1 cellular context compared by ENCODE assay signal in genomic region chr20:3106658-3107463, GRCh38.
TF ChIP-seq lines count a peak whose summit lies in the region.

No MANE protein-coding gene starts in this region.

TF ChIP-seq in HepG2, 621 proteins besides CTCF, POLR2A, EP300 and RAD21 (continues in another document):
- TF ChIP-seq IRF2 (CRISPR knock-in tag; IDR thresholded peaks at IDR 0.05): no peak
- peak; percentile 2 for TF ChIP-seq CBX1 (IDR thresholded peaks at IDR 0.05; ENCODE audit: low read depth)
- 0 out of 2 replicates have a peak, but pooled peaks have one; percentile 71 for TF ChIP-seq ZNF839 (CRISPR knock-in tag; IDR thresholded peaks at IDR 0.05; ENCODE audit: borderline replicate concordance)
- TF ChIP-seq IRF1 (CRISPR knock-in tag; IDR thresholded peaks at IDR 0.05; ENCODE audit: low read depth): no peak
- no peak for TF ChIP-seq HNRNPUL1 (IDR thresholded peaks at IDR 0.05; ENCODE audit: low read depth, low read length)
- peak; percentile 81; the same call in 1 of the 2 replicates for TF ChIP-seq NCOA2 (CRISPR knock-in tag; IDR thresholded peaks at IDR 0.05)
- peak; percentile 84; the same call in 1 of the 2 replicates for TF ChIP-seq BORCS8-MEF2B (CRISPR knock-in tag; IDR thresholded peaks at IDR 0.05)
- TF ChIP-seq KLF6 (CRISPR knock-in tag; IDR thresholded peaks at IDR 0.05): no peak
- peak; percentile 42 for TF ChIP-seq GABPB1 (CRISPR knock-in tag; IDR thresholded peaks at IDR 0.05)
- TF ChIP-seq DPF2 (CRISPR knock-in tag; IDR thresholded peaks at IDR 0.05; ENCODE audit: borderline replicate concordance, low read depth): peak; percentile 80; the same call in 1 of the 2 replicates
- peak; percentile 84 for TF ChIP-seq ZMYM3 (CRISPR knock-in tag; IDR thresholded peaks at IDR 0.05)
- 0 out of 2 replicates have a peak, but pooled peaks have one; percentile 69 for TF ChIP-seq ISL2 (CRISPR knock-in tag; IDR thresholded peaks at IDR 0.05)
- no peak for TF ChIP-seq ZNF563 (CRISPR knock-in tag; IDR thresholded peaks at IDR 0.05)
- TF ChIP-seq SIX4 (CRISPR knock-in tag; IDR thresholded peaks at IDR 0.05): peak; percentile 66; the same call in 1 of the 2 replicates
- peak; percentile 82; the same call in 1 of the 2 replicates for TF ChIP-seq NFKB2 (CRISPR knock-in tag; IDR thresholded peaks at IDR 0.05; ENCODE audit: borderline replicate concordance)
- TF ChIP-seq MYNN (CRISPR knock-in tag; IDR thresholded peaks at IDR 0.05; ENCODE audit: low read depth): no peak
- TF ChIP-seq FLYWCH1 (CRISPR knock-in tag; IDR thresholded peaks at IDR 0.05): no peak
- no peak for TF ChIP-seq TAF15 (IDR thresholded peaks at IDR 0.05; ENCODE audit: low read depth, low read length, poor library complexity, severe bottlenecking)
- no peak for TF ChIP-seq SP140L (CRISPR knock-in tag; IDR thresholded peaks at IDR 0.05; ENCODE audit: borderline replicate concordance)
- peak; percentile 68 for TF ChIP-seq ZNF574 (CRISPR knock-in tag; IDR thresholded peaks at IDR 0.05)
- no peak for TF ChIP-seq HDAC6 (IDR thresholded peaks at IDR 0.05; ENCODE audit: low read depth, low read length)
- TF ChIP-seq ZNF589 (CRISPR knock-in tag; conservative IDR thresholded peaks at IDR 0.05): no peak
- peak; percentile 60 for TF ChIP-seq HOMEZ (CRISPR knock-in tag; IDR thresholded peaks at IDR 0.05; ENCODE audit: low read depth)
- TF ChIP-seq NR2F2 (IDR thresholded peaks at IDR 0.05; ENCODE audit: borderline replicate concordance, low read depth): peak; percentile 93
- TF ChIP-seq ARID4A (CRISPR knock-in tag; IDR thresholded peaks at IDR 0.05; ENCODE audit: borderline replicate concordance): peak; percentile 66; the same call in 1 of the 2 replicates
- TF ChIP-seq TERF1 (CRISPR knock-in tag; IDR thresholded peaks at IDR 0.05): no peak
- no peak for TF ChIP-seq ETV6 (CRISPR knock-in tag; conservative IDR thresholded peaks at IDR 0.05)
- TF ChIP-seq ZNF180 (CRISPR knock-in tag; IDR thresholded peaks at IDR 0.05; ENCODE audit: borderline replicate concordance, low read depth): no peak
- TF ChIP-seq REXO4 (CRISPR knock-in tag; IDR thresholded peaks at IDR 0.05; ENCODE audit: borderline replicate concordance): no peak
- no peak for TF ChIP-seq ZNF800 (CRISPR knock-in tag; IDR thresholded peaks at IDR 0.05)
- TF ChIP-seq RELA (CRISPR knock-in tag; IDR thresholded peaks at IDR 0.05): no peak
- TF ChIP-seq ZNF17 (CRISPR knock-in tag; IDR thresholded peaks at IDR 0.05): no peak
- peak; percentile 75; the same call in 1 of the 2 replicates for TF ChIP-seq ZNF746 (CRISPR knock-in tag; IDR thresholded peaks at IDR 0.05)
- TF ChIP-seq ZNF430 (CRISPR knock-in tag; IDR thresholded peaks at IDR 0.05): peak; percentile 72; the same call in 1 of the 2 replicates
- no peak for TF ChIP-seq SMYD3 (CRISPR knock-in tag; IDR thresholded peaks at IDR 0.05)
- no peak for TF ChIP-seq ARID3A (IDR thresholded peaks at IDR 0.05; ENCODE audit: low read depth, low read length)
- TF ChIP-seq ZNF768 (CRISPR knock-in tag; IDR thresholded peaks at IDR 0.05): no peak
- peak; percentile 13; the same call in 1 of the 2 replicates for TF ChIP-seq TFAP4 (IDR thresholded peaks at IDR 0.05; ENCODE audit: borderline replicate concordance, low read depth)
- no peak for TF ChIP-seq SRSF4 (IDR thresholded peaks at IDR 0.05; ENCODE audit: low read depth, low read length, poor library complexity, severe bottlenecking)
- TF ChIP-seq FIP1L1 (IDR thresholded peaks at IDR 0.05; ENCODE audit: borderline replicate concordance, insufficient read depth, low read depth, low read length): no peak
- TF ChIP-seq ZNF24 (IDR thresholded peaks at IDR 0.05): no peak
- TF ChIP-seq GABPA (IDR thresholded peaks at IDR 0.05; ENCODE audit: low read depth, low read length): no peak
- TF ChIP-seq GABPA (CRISPR knock-in tag; IDR thresholded peaks at IDR 0.05; ENCODE audit: low read depth): peak; percentile 37; the same call in 1 of the 2 replicates
- peak; percentile 46; the same call in 1 of the 2 replicates for TF ChIP-seq TBX3 (IDR thresholded peaks at IDR 0.05; ENCODE audit: borderline replicate concordance)
- no peak for TF ChIP-seq TCF12 (IDR thresholded peaks at IDR 0.05)
- no peak for TF ChIP-seq TCF12 (CRISPR knock-in tag; IDR thresholded peaks at IDR 0.05)
- peak; percentile 82 for TF ChIP-seq ZNF281 (CRISPR knock-in tag; IDR thresholded peaks at IDR 0.05; ENCODE audit: borderline replicate concordance)
- no peak for TF ChIP-seq ZKSCAN8 (CRISPR knock-in tag; IDR thresholded peaks at IDR 0.05; ENCODE audit: borderline replicate concordance)
- no peak for TF ChIP-seq SCMH1 (CRISPR knock-in tag; IDR thresholded peaks at IDR 0.05; ENCODE audit: borderline replicate concordance)
- TF ChIP-seq HES4 (CRISPR knock-in tag; IDR thresholded peaks at IDR 0.05; ENCODE audit: borderline replicate concordance): no peak
